ENCODE assay signal across 8 cellular contexts in genomic region chr6:158642805-158643489, GRCh38. TPM values are rescaled to one million over a fixed set of nuclear protein-coding genes. Genes with fewer than 3 reads are reported as not detected.
A peak's percentile ranks its signal among the peaks of the same experiment; 100 is the strongest.
DNase-seq lines count a peak whose midpoint lies in the region; ATAC-seq and TF ChIP-seq lines count a peak whose summit lies in the region.

No MANE protein-coding gene starts in this region.

- H3K27me3 ChIP-seq in right atrium auricular region (no peaks in the 10 kb centered on the region), adrenal gland (no peaks in the 10 kb centered on the region), lung (ENCODE audit: control insufficient read depth, insufficient read depth) (no peaks in the 10 kb centered on the region)

- no peak for ATAC-seq in Right ventricle myocardium superior (ENCODE audit: poor library complexity)
- no peak for ATAC-seq in lung (ENCODE audit: insufficient read depth, low FRiP score)
- no peak for ATAC-seq in GM21619 (IDR thresholded peaks at IDR 0.05; ENCODE audit: unreplicated experiment)
- no peak for ATAC-seq in sciatic nerve
- ATAC-seq in HG02798 (IDR thresholded peaks at IDR 0.05; ENCODE audit: poor library complexity, unreplicated experiment): no peak

- H3K9me3 ChIP-seq in right atrium auricular region (no peaks in the 10 kb centered on the region), adrenal gland (replicated peaks in 1 of 3) (no peaks in the 10 kb centered on the region), lung (ENCODE audit: control insufficient read depth in 2 of 2, insufficient read depth in 1 of 2, low read length in 1 of 2) (no peaks in the 10 kb centered on the region)

- H3K36me3 ChIP-seq in right atrium auricular region (no peaks in the 10 kb centered on the region), adrenal gland (replicated peaks in 1 of 2) (no peaks in the 10 kb centered on the region), lung (ENCODE audit: control insufficient read depth in 2 of 2, insufficient read depth in 2 of 2, low read length in 2 of 2) (peaks cover 0 to 14% of the 10 kb centered on the region in 2 donors)

- DNase-seq in right atrium auricular region (ENCODE audit: low spot score) (no peak), Right ventricle myocardium superior (no peak), adrenal gland (peak in 3 of 7 donors; percentile 8 to 50 (median 18)), lung (ENCODE audit: low spot score) (peak; percentile 26), NCI-H1105 (lab: John Stamatoyannopoulos, UW) (no peak), sciatic nerve (ENCODE audit: low spot score) (no peak)

- TF ChIP-seq CTCF in right atrium auricular region (IDR thresholded peaks at IDR 0.05) (no peak), adrenal gland (IDR thresholded peaks at IDR 0.05) (no peak), lung (IDR thresholded peaks at IDR 0.05; ENCODE audit: control extremely low read depth, extremely low read depth) (no peak)

- H3K27ac ChIP-seq in right atrium auricular region (peak overlapping the region; percentile 98 to 100), adrenal gland (peak overlapping the region; percentile 41 to 97 (median 78)), lung (ENCODE audit: low read depth in 1 of 2, low read length in 1 of 2) (peak overlapping the region; percentile 82 to 98)

- no peak for TF ChIP-seq POLR2A in adrenal gland (IDR thresholded peaks at IDR 0.05)

- intact Hi-C loops in Right ventricle myocardium superior (cut with DNase I) (no loop called here), adrenal gland (cut with DNase I) (no loop called here), sciatic nerve (cut with DNase I) (no loop called here)

- H3K4me3 ChIP-seq in right atrium auricular region (peak overlapping the region; percentile 71 to 99), adrenal gland (peak overlapping the region in 1 of 4 donors; percentile 81), lung (no peak overlapping the region)

- H3K4me1 ChIP-seq in right atrium auricular region: peaks cover 0 to 65% of the 10 kb centered on the region in 2 donors
- peaks cover 5 to 40% of the 10 kb centered on the region in 2 donors for H3K4me1 ChIP-seq in adrenal gland (replicated peaks in 1 of 2)
- peaks cover 10 to 12% of the 10 kb centered on the region in 2 donors for H3K4me1 ChIP-seq in lung (ENCODE audit: control insufficient read depth in 2 of 2, insufficient read depth in 2 of 2, low read length in 2 of 2)

- 71 to 82% (median 72%) methylated on average over 11 of the region's 11 CpGs for WGBS in adrenal gland, 4 donors
- 60 to 68% methylated on average over 11 of the region's 11 CpGs for WGBS in lung, 2 donors

RNA-seq across cellular contexts. Expression of gene DYNLT1, which starts 1.6 kb away (rescaled TPM):
- 10 to 100 TPM; 57.3 to 91.5 TPM for total RNA-seq in right atrium auricular region
- 128 TPM for total RNA-seq in Right ventricle myocardium superior
- total RNA-seq in adrenal gland: 100 to 1,000 TPM in 6 of 8 donors, 10 to 100 TPM in 2; 81.3 to 159 (median 126) TPM
- polyA plus RNA-seq in adrenal gland: 100 to 1,000 TPM; 107 to 264 (median 128) TPM
- 100 to 1,000 TPM in 1 of 2 donors, 10 to 100 TPM in 1; 83.4 to 145 TPM for total RNA-seq in lung
- 100 to 1,000 TPM; 253 to 268 TPM for polyA plus RNA-seq in lung
- total RNA-seq in sciatic nerve: 58.6 TPM

RNA-seq across cellular contexts. Expression of gene SYTL3, which starts 6.9 kb away (rescaled TPM):
- 1 to 10 TPM; 4.2 to 5.6 TPM for total RNA-seq in right atrium auricular region
- 11.7 TPM for total RNA-seq in Right ventricle myocardium superior
- 1 to 10 TPM; 1.7 to 3.9 (median 2.2) TPM for total RNA-seq in adrenal gland
- polyA plus RNA-seq in adrenal gland: 1 to 10 TPM; 1.5 to 2.5 (median 1.7) TPM
- total RNA-seq in lung: 10 to 100 TPM; 14.8 to 20.0 TPM
- polyA plus RNA-seq in lung: 10 to 100 TPM in 1 of 2 donors, 1 to 10 TPM in 1; 6.5 to 16.4 TPM
- 2.5 TPM for total RNA-seq in sciatic nerve
